ENCODE assay signal across 5 cellular contexts in genomic region chr14:18914526-18914925, GRCh38. TPM values are rescaled to one million over a fixed set of nuclear protein-coding genes. Genes with fewer than 3 reads are reported as not detected.
"Had no signal": no experiment of that assay in that cellular context is flagged by ENCODE, and none has a peak within 500 bp of the region (broad histone marks: within the 10 kb centered on the region; RNA-seq: fewer than 3 reads in every experiment).

No MANE protein-coding gene starts in this region.

RNA-seq across cellular contexts. Expression of gene POTEM, which starts 52.7 kb away (rescaled TPM):
- total RNA-seq: HT-29, LHCN-M2, MCF 10A, PC-3, SJSA1 had no signal
